Comparison of ENCODE assay signal across 15 cellular contexts in genomic region chr9:71664566-71664965, GRCh38.
"Had no signal": no experiment of that assay in that cellular context is flagged by ENCODE, and none has a peak within 500 bp of the region (broad histone marks: within the 10 kb centered on the region; RNA-seq: fewer than 3 reads in every experiment).

No MANE protein-coding gene starts in this region.

- DNase-seq: activated CD4-positive, alpha-beta T cell treated with anti-CD3 and anti-CD28 coated beads, Interleukin-2, amount 50 U/mL, for 4 hours; activated CD4-positive, CD25-positive, alpha-beta regulatory T cell treated with anti-CD3 and anti-CD28 coated beads, Interleukin-2, amount 50 U/mL, for 72 hours; activated CD8-positive, alpha-beta memory T cell treated with anti-CD3 and anti-CD28 coated beads, Interleukin-2, amount 10 ng/mL, durations not matched to agents 7 days and 5 days; activated gamma-delta T cell treated with Interleukin-2 at 50 U/mL for 16 hours; activated naive CD8-positive, alpha-beta T cell treated with anti-CD3 and anti-CD28 coated beads, Interleukin-2, amount 10 ng/mL, durations not matched to agents 7 days and 5 days; activated T-cell treated with anti-CD3 and anti-CD28 coated beads, Interleukin-2, amount 50 U/mL, for 24 hours; anterior cingulate cortex; dorsolateral prefrontal cortex; esophagus squamous epithelium; left lung; posterior cingulate gyrus; stimulated activated CD4-positive, alpha-beta T cell treated with anti-CD3 and anti-CD28 coated beads, Interleukin-2, amount 100 ng/mL, for 24 hours; stimulated activated naive CD4-positive, alpha-beta T cell treated with Interleukin-2 at 50 U/mL for 16 hours had no signal

- H3K27ac ChIP-seq: dorsolateral prefrontal cortex, esophagus squamous epithelium had no signal

- ATAC-seq: activated CD8-positive, alpha-beta memory T cell treated with anti-CD3 and anti-CD28 coated beads, Interleukin-2, amount 10 ng/mL, durations not matched to agents 7 days and 5 days; left lung had no signal

- H3K4me3 ChIP-seq: dorsolateral prefrontal cortex, esophagus squamous epithelium, left lung had no signal

- H3K9me3 ChIP-seq: esophagus squamous epithelium, left lung had no signal

- H3K36me3 ChIP-seq: esophagus squamous epithelium, left lung had no signal

- FAIRE-seq: bronchial epithelial cell, islet of Langerhans had no signal

- H3K27me3 ChIP-seq: esophagus squamous epithelium, left lung had no signal
